ENCODE assay signal across 12 cellular contexts in the genomic region with DNA sequence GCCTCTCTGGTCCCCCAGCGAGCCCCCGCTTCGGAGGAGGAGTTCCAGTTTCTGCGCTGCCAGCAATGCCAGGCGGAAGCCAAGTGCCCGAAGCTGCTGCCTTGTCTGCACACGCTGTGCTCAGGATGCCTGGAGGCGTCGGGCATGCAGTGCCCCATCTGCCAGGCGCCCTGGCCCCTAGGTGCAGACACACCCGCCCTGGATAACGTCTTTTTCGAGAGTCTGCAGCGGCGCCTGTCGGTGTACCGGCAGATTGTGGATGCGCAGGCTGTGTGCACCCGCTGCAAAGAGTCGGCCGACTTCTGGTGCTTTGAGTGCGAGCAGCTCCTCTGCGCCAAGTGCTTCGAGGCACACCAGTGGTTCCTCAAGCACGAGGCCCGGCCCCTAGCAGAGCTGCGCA. TPM values are rescaled to one million over a fixed set of nuclear protein-coding genes. Genes with fewer than 3 reads are reported as not detected.
DNase-seq lines count a peak whose midpoint lies in the region; ATAC-seq and TF ChIP-seq lines count a peak whose summit lies in the region.
"Had no signal": no experiment of that assay in that cellular context is flagged by ENCODE, and none has a peak within 500 bp of the region (broad histone marks: within the 10 kb centered on the region; RNA-seq: fewer than 3 reads in every experiment).

No MANE protein-coding gene starts in this region.

- POLR2A ChIA-PET in activated CD8-positive, alpha-beta T cell treated with anti-CD3 and anti-CD28 coated beads, Interleukin-2, amount 10 ng/mL, durations not matched to agents 7 days and 5 days (lab: Charles Lee) = no interaction called here

- peak; percentile 40 for DNase-seq in activated CD8-positive, alpha-beta memory T cell treated with anti-CD3 and anti-CD28 coated beads, Interleukin-2, amount 10 ng/mL, durations not matched to agents 7 days and 5 days
- no peak for DNase-seq in activated CD8-positive, alpha-beta memory T cell treated with anti-CD3 and anti-CD28 coated beads for 24 hours
- DNase-seq in activated CD8-positive, alpha-beta T cell treated with anti-CD3 and anti-CD28 coated beads, Interleukin-2, amount 10 ng/mL, durations not matched to agents 7 days and 5 days = no peak
- peak in 1 of 2 donors; percentile 62 for DNase-seq in foreskin keratinocyte
- DNase-seq in suprapubic skin (ENCODE audit: low spot score in 2 of 2) = peak in 1 of 2 donors; percentile 76
- DNase-seq in hepatic stellate cell (ENCODE audit: low spot score) = no peak
- DNase-seq in globus pallidus (ENCODE audit: low spot score) = no peak
- DNase-seq in hepatocyte (ENCODE audit: low spot score) = no peak
- DNase-seq: ACHN, NCI-H1048, NCI-H446 treated with DMSO at 0.1 percent for 48 hours had no signal

- H3K27ac ChIP-seq in foreskin keratinocyte (no peak overlapping the region), suprapubic skin (peak overlapping the region; percentile 96), hepatocyte (no peak overlapping the region)

- CTCF ChIA-PET in activated CD8-positive, alpha-beta memory T cell treated with anti-CD3 and anti-CD28 coated beads, Interleukin-2, amount 10 ng/mL, durations not matched to agents 7 days and 5 days (lab: Charles Lee) = no interaction called here
- CTCF ChIA-PET in activated CD8-positive, alpha-beta T cell treated with anti-CD3 and anti-CD28 coated beads, Interleukin-2, amount 10 ng/mL, durations not matched to agents 7 days and 5 days (lab: Charles Lee) = no interaction called here

- no peaks in the 10 kb centered on the region for H3K9me3 Mint-ChIP-seq in activated CD8-positive, alpha-beta memory T cell treated with anti-CD3 and anti-CD28 coated beads, Interleukin-2, amount 10 ng/mL, durations not matched to agents 7 days and 5 days (ENCODE audit: low read depth)
- no peaks in the 10 kb centered on the region for H3K9me3 Mint-ChIP-seq in activated CD8-positive, alpha-beta T cell treated with anti-CD3 and anti-CD28 coated beads, Interleukin-2, amount 10 ng/mL, durations not matched to agents 7 days and 5 days (ENCODE audit: insufficient read depth)
- H3K9me3 Mint-ChIP-seq: stimulated activated naive CD8-positive, alpha-beta T cell treated with anti-CD3 and anti-CD28 coated beads, Interleukin-15, Interleukin-2, amounts not matched to agents 100 ng/mL and 50 ng/mL, for 24 hours had no signal

- no peaks in the 10 kb centered on the region for H3K27me3 Mint-ChIP-seq in activated CD8-positive, alpha-beta memory T cell treated with anti-CD3 and anti-CD28 coated beads, Interleukin-2, amount 10 ng/mL, durations not matched to agents 7 days and 5 days
- no peaks in the 10 kb centered on the region for H3K27me3 Mint-ChIP-seq in activated CD8-positive, alpha-beta T cell treated with anti-CD3 and anti-CD28 coated beads, Interleukin-2, amount 10 ng/mL, durations not matched to agents 7 days and 5 days (ENCODE audit: low read depth)
- H3K27me3 Mint-ChIP-seq: stimulated activated naive CD8-positive, alpha-beta T cell treated with anti-CD3 and anti-CD28 coated beads, Interleukin-15, Interleukin-2, amounts not matched to agents 100 ng/mL and 50 ng/mL, for 24 hours had no signal

- no peaks in the 10 kb centered on the region for H3K9me3 ChIP-seq in suprapubic skin
- no peaks in the 10 kb centered on the region for H3K9me3 ChIP-seq in hepatocyte (ENCODE audit: low read depth)

- H3K79me2 ChIP-seq in hepatocyte = peaks cover 65% of the 10 kb centered on the region

- peaks cover 11% of the 10 kb centered on the region for H3K4me1 ChIP-seq in foreskin keratinocyte
- peaks cover 67% of the 10 kb centered on the region for H3K4me1 ChIP-seq in suprapubic skin
- peaks cover 4% of the 10 kb centered on the region for H3K4me1 ChIP-seq in hepatocyte (ENCODE audit: insufficient read depth)

- peaks cover 56% of the 10 kb centered on the region for H3K36me3 Mint-ChIP-seq in activated CD8-positive, alpha-beta memory T cell treated with anti-CD3 and anti-CD28 coated beads, Interleukin-2, amount 10 ng/mL, durations not matched to agents 7 days and 5 days
- peaks cover 62% of the 10 kb centered on the region for H3K36me3 Mint-ChIP-seq in activated CD8-positive, alpha-beta T cell treated with anti-CD3 and anti-CD28 coated beads, Interleukin-2, amount 10 ng/mL, durations not matched to agents 7 days and 5 days (ENCODE audit: low read depth)

- no peak for TF ChIP-seq EP300 in suprapubic skin (IDR thresholded peaks at IDR 0.05)

- WGBS in suprapubic skin = 43% methylated on average over 14 of the region's 27 CpGs
- 97% methylated on average over 27 of the region's 27 CpGs for WGBS in hepatocyte (ENCODE audit: low lambda C conversion rate, missing lambda C conversion rate)

- peak overlapping the region; percentile 86 for H3K27ac Mint-ChIP-seq in activated CD8-positive, alpha-beta memory T cell treated with anti-CD3 and anti-CD28 coated beads, Interleukin-2, amount 10 ng/mL, durations not matched to agents 7 days and 5 days
- H3K27ac Mint-ChIP-seq in activated CD8-positive, alpha-beta T cell treated with anti-CD3 and anti-CD28 coated beads, Interleukin-2, amount 10 ng/mL, durations not matched to agents 7 days and 5 days = no peak overlapping the region

- no peaks in the 10 kb centered on the region for H4K20me1 ChIP-seq in hepatocyte (ENCODE audit: insufficient read depth, poor library complexity, severe bottlenecking)

- no peak for TF ChIP-seq POLR2A in suprapubic skin (IDR thresholded peaks at IDR 0.05)

- H3K4me1 Mint-ChIP-seq in activated CD8-positive, alpha-beta memory T cell treated with anti-CD3 and anti-CD28 coated beads, Interleukin-2, amount 10 ng/mL, durations not matched to agents 7 days and 5 days = peaks cover 57% of the 10 kb centered on the region
- peaks cover 61% of the 10 kb centered on the region for H3K4me1 Mint-ChIP-seq in activated CD8-positive, alpha-beta T cell treated with anti-CD3 and anti-CD28 coated beads, Interleukin-2, amount 10 ng/mL, durations not matched to agents 7 days and 5 days (ENCODE audit: low read depth)

- no peak overlapping the region for H2AFZ ChIP-seq in hepatocyte

- H3K4me3 Mint-ChIP-seq in activated CD8-positive, alpha-beta memory T cell treated with anti-CD3 and anti-CD28 coated beads, Interleukin-2, amount 10 ng/mL, durations not matched to agents 7 days and 5 days = peak overlapping the region; percentile 83
- peak overlapping the region; percentile 89 for H3K4me3 Mint-ChIP-seq in activated CD8-positive, alpha-beta T cell treated with anti-CD3 and anti-CD28 coated beads, Interleukin-2, amount 10 ng/mL, durations not matched to agents 7 days and 5 days

- H3K4me3 ChIP-seq in suprapubic skin (peak overlapping the region; percentile 85), hepatocyte (no peak overlapping the region)

- no peaks in the 10 kb centered on the region for H3K9me2 ChIP-seq in hepatocyte (replicated peaks; ENCODE audit: insufficient read depth)

- ATAC-seq in activated CD8-positive, alpha-beta memory T cell treated with anti-CD3 and anti-CD28 coated beads, Interleukin-2, amount 10 ng/mL, durations not matched to agents 7 days and 5 days = no peak
- no peak for ATAC-seq in activated CD8-positive, alpha-beta T cell treated with anti-CD3 and anti-CD28 coated beads, Interleukin-2, amount 10 ng/mL, durations not matched to agents 7 days and 5 days
- peak; percentile 73 for ATAC-seq in foreskin keratinocyte

- H3K36me3 ChIP-seq in suprapubic skin = peaks cover 10% of the 10 kb centered on the region
- H3K36me3 ChIP-seq in hepatocyte (replicated peaks; ENCODE audit: insufficient read depth, low read depth) = no peaks in the 10 kb centered on the region

- no peak overlapping the region for H3K4me2 ChIP-seq in hepatocyte

- H3K27me3 ChIP-seq in foreskin keratinocyte (no peaks in the 10 kb centered on the region), suprapubic skin (no peaks in the 10 kb centered on the region), hepatocyte (no peaks in the 10 kb centered on the region)

- TF ChIP-seq CTCF in foreskin keratinocyte (conservative IDR thresholded peaks at IDR 0.05) (peak; percentile 87), suprapubic skin (IDR thresholded peaks at IDR 0.05) (peak; percentile 16 to 40), hepatocyte (IDR thresholded peaks at IDR 0.05; ENCODE audit: poor library complexity) (no peak)

RNA-seq across cellular contexts. Expression of a gene that starts 3.5 kb away (rescaled TPM):
- total RNA-seq in activated CD8-positive, alpha-beta memory T cell treated with anti-CD3 and anti-CD28 coated beads, Interleukin-2, amount 10 ng/mL, durations not matched to agents 7 days and 5 days = 100 to 1,000 TPM; 104 to 152 TPM
- total RNA-seq in activated CD8-positive, alpha-beta T cell treated with anti-CD3 and anti-CD28 coated beads, Interleukin-2, amount 10 ng/mL, durations not matched to agents 7 days and 5 days = 100 to 1,000 TPM; 108 to 115 TPM
- total RNA-seq in foreskin keratinocyte = 81.5 and 92.6 TPM in 2 replicates
- polyA plus RNA-seq in foreskin keratinocyte = 88.0 and 91.4 TPM in 2 replicates
- total RNA-seq in suprapubic skin = 100 to 1,000 TPM in 1 of 4 donors, 10 to 100 TPM in 3; 59.2 to 111 (median 82.5) TPM
- 9.7 and 15.7 TPM in 2 replicates for total RNA-seq in hepatocyte
- polyA plus RNA-seq in hepatocyte = 29.9 and 38.8 TPM in 2 replicates

RNA-seq across cellular contexts. Expression of a gene that starts 5.9 kb away (rescaled TPM):
- 1 to 10 TPM; 7.9 to 8.6 TPM for total RNA-seq in activated CD8-positive, alpha-beta memory T cell treated with anti-CD3 and anti-CD28 coated beads, Interleukin-2, amount 10 ng/mL, durations not matched to agents 7 days and 5 days
- total RNA-seq in activated CD8-positive, alpha-beta T cell treated with anti-CD3 and anti-CD28 coated beads, Interleukin-2, amount 10 ng/mL, durations not matched to agents 7 days and 5 days = 10 to 100 TPM; 10.8 to 10.9 TPM
- total RNA-seq in foreskin keratinocyte (15.7 and 18.3 TPM in 2 replicates), suprapubic skin (10 to 100 TPM in 3 of 4 donors, 1 to 10 TPM in 1; 9.7 to 25.3 (median 10.7) TPM), hepatocyte (10.3 and 14.2 TPM in 2 replicates)
- polyA plus RNA-seq in foreskin keratinocyte (17.4 and 19.2 TPM in 2 replicates), hepatocyte (19.8 and 21.0 TPM in 2 replicates)
